ENCODE assay signal across 16 cellular contexts in the genomic region with DNA sequence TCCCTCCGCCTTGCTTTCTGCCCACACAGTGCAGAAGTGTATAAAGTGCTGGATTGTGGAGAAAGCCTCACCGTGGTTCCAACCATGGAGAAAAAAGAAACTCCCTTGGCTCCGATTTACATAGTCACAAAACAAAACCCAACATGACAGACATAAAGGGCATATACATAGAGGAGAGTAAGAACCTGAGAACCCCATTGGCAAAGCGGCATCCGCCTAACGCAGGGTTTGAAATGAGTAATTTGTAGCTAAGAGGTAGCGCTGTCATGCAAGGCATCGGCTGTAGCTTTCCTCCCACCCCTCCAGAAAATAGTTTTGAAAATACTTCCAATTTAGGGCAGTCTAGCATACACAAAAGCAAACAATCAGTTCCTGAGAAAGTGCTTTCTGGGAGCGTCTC.
"Had no signal": no experiment of that assay in that cellular context is flagged by ENCODE, and none has a peak within 500 bp of the region (broad histone marks: within the 10 kb centered on the region; RNA-seq: fewer than 3 reads in every experiment).

No MANE protein-coding gene starts in this region.

- H3K27ac Mint-ChIP-seq: activated CD4-positive, alpha-beta T cell treated with anti-CD3 and anti-CD28 coated beads, Interleukin-2, amount 10 ng/mL, durations not matched to agents 7 days and 5 days; activated naive CD8-positive, alpha-beta T cell had no signal

- H3K9me3 Mint-ChIP-seq: activated CD4-positive, alpha-beta T cell treated with anti-CD3 and anti-CD28 coated beads, Interleukin-2, amount 10 ng/mL, durations not matched to agents 7 days and 5 days; central memory CD8-positive, alpha-beta T cell; naive B cell had no signal

- H3K4me3 Mint-ChIP-seq: activated CD4-positive, alpha-beta T cell treated with anti-CD3 and anti-CD28 coated beads, Interleukin-2, amount 10 ng/mL, durations not matched to agents 7 days and 5 days; activated naive CD8-positive, alpha-beta T cell; central memory CD8-positive, alpha-beta T cell; naive B cell had no signal

- DNase-seq: activated CD4-positive, alpha-beta T cell treated with anti-CD3 and anti-CD28 coated beads, Interleukin-2, amount 10 ng/mL, durations not matched to agents 7 days and 5 days; activated gamma-delta T cell treated with Interleukin-2 at 50 U/mL for 16 hours; activated T-cell treated with anti-CD3 and anti-CD28 coated beads, Interleukin-2, amount 50 U/mL, for 1 hour; amniotic stem cell; effector memory CD4-positive, alpha-beta T cell; foreskin keratinocyte; lower lobe of right lung; naive B cell; occipital lobe; right lobe of liver; stimulated activated naive CD4-positive, alpha-beta T cell treated with Interleukin-2 at 50 U/mL for 16 hours; substantia nigra; T-helper 9 cell; tibial artery had no signal

- H3K4me1 Mint-ChIP-seq: activated CD4-positive, alpha-beta T cell treated with anti-CD3 and anti-CD28 coated beads, Interleukin-2, amount 10 ng/mL, durations not matched to agents 7 days and 5 days; central memory CD8-positive, alpha-beta T cell; naive B cell had no signal

- ATAC-seq: foreskin keratinocyte, lower lobe of right lung, right lobe of liver had no signal

- H3K36me3 Mint-ChIP-seq: activated naive CD8-positive, alpha-beta T cell; naive B cell had no signal
